8 cellular contexts compared by ENCODE assay signal in genomic region chr7:129611246-129612111, GRCh38. TPM values are rescaled to one million over a fixed set of nuclear protein-coding genes. Genes with fewer than 3 reads are reported as not detected.
A peak's percentile ranks its signal among the peaks of the same experiment; 100 is the strongest.
DNase-seq lines count a peak whose midpoint lies in the region; ATAC-seq and TF ChIP-seq lines count a peak whose summit lies in the region.

Gene NRF1 (plus strand): TSS chr7:129611720. CDS start chr7:129657352, 45,632 bp downstream.

- H3K27ac ChIP-seq in HUES6 (ENCODE audit: low read depth, low read length), result peak within 1 kb of the TSS; percentile 97
- H3K27ac ChIP-seq in OCI-LY7 (ENCODE audit: low read depth, low read length, poor library complexity, severe bottlenecking), result peak within 1 kb of the TSS; percentile 64
- H3K27ac ChIP-seq in mucosa of rectum (ENCODE audit: low read depth in 2 of 2, low read length in 2 of 2), result peak within 1 kb of the TSS; percentile 92

- H3K4me1 ChIP-seq in HUES6 (ENCODE audit: control insufficient read depth, insufficient read depth, low read length) (peaks cover 21% of the 10 kb centered on the region; the same call in 1 of the 2 replicates), OCI-LY7 (ENCODE audit: insufficient read depth, low read length, poor library complexity, severe bottlenecking) (peaks cover 40% of the 10 kb centered on the region), mucosa of rectum (ENCODE audit: control insufficient read depth in 2 of 2, insufficient read depth in 2 of 2, low read length in 2 of 2) (peaks cover 10 to 15% of the 10 kb centered on the region in 2 donors)

- peaks cover 57% of the 10 kb centered on the region for H3K79me2 ChIP-seq in OCI-LY7 (ENCODE audit: insufficient read depth, low read depth, low read length)

- TSS peak; percentile 76 for BruUV-seq in OCI-LY7 (replicated peaks; lab: Mats Ljungman, UMichigan)

- H3K36me3 ChIP-seq in HUES6 (ENCODE audit: control insufficient read depth, insufficient read depth, low read length) (peaks cover 12% of the 10 kb centered on the region), OCI-LY7 (ENCODE audit: insufficient read depth, low read length) (peaks cover 37% of the 10 kb centered on the region), mucosa of rectum (ENCODE audit: control insufficient read depth in 2 of 2, insufficient read depth in 2 of 2, low read length in 2 of 2) (peaks cover 2 to 6% of the 10 kb centered on the region in 2 donors)

- no peaks in the 10 kb centered on the region for H3K9me2 ChIP-seq in OCI-LY7 (ENCODE audit: insufficient read depth, low read length)

- CTCF ChIA-PET in OCI-LY7 (lab: Charles Lee; ENCODE audit: unreplicated experiment), result no interaction called here

- H2AFZ ChIP-seq in OCI-LY7 (ENCODE audit: low read length), result peak within 1 kb of the TSS; percentile 83

- peak; percentile 93 for DNase-seq in D341Med (ENCODE audit: low spot score)
- peak; percentile 91 for DNase-seq in OCI-LY7 (ENCODE audit: low spot score)
- DNase-seq in activated T-cell treated with anti-CD3 and anti-CD28 coated beads for 4 hours, result peak; percentile 86
- no peak for DNase-seq in epithelial cell of proximal tubule (ENCODE audit: low read depth)
- DNase-seq in stimulated activated CD8-positive, alpha-beta memory T cell treated with anti-CD3 and anti-CD28 coated beads, Interleukin-4, amount 100 ng/mL, for 4 hours (ENCODE audit: low read depth in 2 of 2, low spot score in 1 of 2), result peak; percentile 76 to 83

- H3K9me3 ChIP-seq in HUES6 (ENCODE audit: control insufficient read depth, insufficient read depth, low read depth, low read length) (no peaks in the 10 kb centered on the region), OCI-LY7 (ENCODE audit: low read length) (no peaks in the 10 kb centered on the region), mucosa of rectum (ENCODE audit: control insufficient read depth in 2 of 2, low read length in 2 of 2) (no peaks in the 10 kb centered on the region)

- peak within 1 kb of the TSS; percentile 76 for H3K4me3 ChIP-seq in HUES6 (ENCODE audit: low read depth, low read length)
- peak within 1 kb of the TSS; percentile 80 for H3K4me3 ChIP-seq in OCI-LY7 (ENCODE audit: low read depth, low read length, poor library complexity, severe bottlenecking)
- peak within 1 kb of the TSS; percentile 86 for H3K4me3 ChIP-seq in epithelial cell of proximal tubule (ENCODE audit: low read depth, low read length)
- peak within 1 kb of the TSS; percentile 93 for H3K4me3 ChIP-seq in mucosa of rectum (ENCODE audit: low read length in 2 of 2)

- H4K20me1 ChIP-seq in OCI-LY7 (ENCODE audit: insufficient read depth, low read length), result peaks cover 25% of the 10 kb centered on the region; the same call in 1 of the 2 replicates

- H3K9ac ChIP-seq in HUES6 (ENCODE audit: low read length) (peak within 1 kb of the TSS; percentile 96), mucosa of rectum (ENCODE audit: low read depth in 1 of 2, low read length in 2 of 2) (peak within 1 kb of the TSS; percentile 93 to 98)

- POLR2A ChIA-PET in OCI-LY7 (lab: Charles Lee), result interaction anchor here (1.2 kb wide), 2 partner anchors 10 to 18 kb away, joined by 4 to 5 read pairs; no protein-coding TSS in a partner anchor

- H3K27me3 ChIP-seq in HUES6 (ENCODE audit: control insufficient read depth, insufficient read depth, low read length) (no peaks in the 10 kb centered on the region), mucosa of rectum (ENCODE audit: control insufficient read depth in 2 of 2, insufficient read depth in 2 of 2, low read length in 2 of 2) (no peaks in the 10 kb centered on the region)

- no peak for TF ChIP-seq CTCF in OCI-LY7 (conservative IDR thresholded peaks at IDR 0.05; ENCODE audit: low read length)
- no peak for TF ChIP-seq CTCF in epithelial cell of proximal tubule (conservative IDR thresholded peaks at IDR 0.05; ENCODE audit: low read depth, low read length)

- peak; percentile 66 for ATAC-seq in GM21367 (IDR thresholded peaks at IDR 0.05; ENCODE audit: unreplicated experiment)

- intact Hi-C loops in OCI-LY7 (cut with micrococcal nuclease; ENCODE audit: unreplicated experiment), result loop anchor here (1.0 to 2.0 kb wide), 3 partner anchors 24 to 341 kb away; partner anchors contain the start of gene UBE2H

- H3K4me2 ChIP-seq in OCI-LY7 (ENCODE audit: low read length), result peak within 1 kb of the TSS; percentile 96

RNA-seq across cellular contexts. Expression of gene NRF1, which starts in this region (rescaled TPM):
- 21.4 and 26.5 TPM in 2 replicates for total RNA-seq in OCI-LY7 (2014; rRNA removed; shearing (Covaris generic))
- total RNA-seq in OCI-LY7 (2022), result 26.9 and 31.9 TPM in 2 replicates
- total RNA-seq in epithelial cell of proximal tubule, result 6.6 and 6.8 TPM in 2 replicates
